Comparison of ENCODE assay signal across 17 cellular contexts in genomic region chr2:230599854-230600253, GRCh38.
"Had no signal": no experiment of that assay in that cellular context is flagged by ENCODE, and none has a peak within 500 bp of the region (broad histone marks: within the 10 kb centered on the region; RNA-seq: fewer than 3 reads in every experiment).

No MANE protein-coding gene starts in this region.

- H3K36me3 ChIP-seq: gastroesophageal sphincter, left ventricle myocardium inferior, right lobe of liver, stomach, thoracic aorta had no signal

- H3K4me3 ChIP-seq: gastroesophageal sphincter, left ventricle myocardium inferior, psoas muscle, right lobe of liver, stomach, thoracic aorta had no signal

- H3K4me3 Mint-ChIP-seq: brain; dendritic cell treated with granulocyte-macrophage colony-stimulating factor and Interleukin-4, amounts not matched to agents 40 ng/mL and 50 ng/mL, for 4 days had no signal

- ATAC-seq: gastroesophageal sphincter, psoas muscle, right lobe of liver had no signal

- FAIRE-seq: keratinocyte had no signal

- H3K27ac ChIP-seq: gastroesophageal sphincter, left ventricle myocardium inferior, psoas muscle, right lobe of liver, stomach, thoracic aorta had no signal

- DNase-seq: activated CD4-positive, alpha-beta T cell treated with anti-CD3 and anti-CD28 coated beads for 1 hour; activated CD4-positive, alpha-beta T cell treated with anti-CD3 and anti-CD28 coated beads, Interleukin-2, amount 50 U/mL, for 48 hours; activated CD8-positive, alpha-beta memory T cell treated with anti-CD3 and anti-CD28 coated beads, Interleukin-2, amount 50 U/mL, for 4 hours; activated naive CD4-positive, alpha-beta T cell treated with anti-CD3 and anti-CD28 coated beads, Interleukin-2, amount 50 U/mL, for 16 hours; amygdala; cerebellar nuclear complex; left ventricle myocardium inferior; mesendoderm; psoas muscle; right lobe of liver; stomach; T-helper 9 cell had no signal

- H3K27ac Mint-ChIP-seq: brain; dendritic cell treated with granulocyte-macrophage colony-stimulating factor and Interleukin-4, amounts not matched to agents 40 ng/mL and 50 ng/mL, for 4 days had no signal

- H3K4me1 Mint-ChIP-seq: brain had no signal

- H3K4me1 ChIP-seq: gastroesophageal sphincter, left ventricle myocardium inferior, psoas muscle, right lobe of liver, stomach had no signal

- H3K36me3 Mint-ChIP-seq: brain had no signal

- H3K9me3 ChIP-seq: gastroesophageal sphincter, left ventricle myocardium inferior, psoas muscle, right lobe of liver, stomach, thoracic aorta had no signal

- H3K9me3 Mint-ChIP-seq: dendritic cell treated with granulocyte-macrophage colony-stimulating factor and Interleukin-4, amounts not matched to agents 40 ng/mL and 50 ng/mL, for 4 days had no signal

- H3K27me3 ChIP-seq: right lobe of liver had no signal
